Comparison of ENCODE assay signal across 8 cellular contexts in the genomic region with DNA sequence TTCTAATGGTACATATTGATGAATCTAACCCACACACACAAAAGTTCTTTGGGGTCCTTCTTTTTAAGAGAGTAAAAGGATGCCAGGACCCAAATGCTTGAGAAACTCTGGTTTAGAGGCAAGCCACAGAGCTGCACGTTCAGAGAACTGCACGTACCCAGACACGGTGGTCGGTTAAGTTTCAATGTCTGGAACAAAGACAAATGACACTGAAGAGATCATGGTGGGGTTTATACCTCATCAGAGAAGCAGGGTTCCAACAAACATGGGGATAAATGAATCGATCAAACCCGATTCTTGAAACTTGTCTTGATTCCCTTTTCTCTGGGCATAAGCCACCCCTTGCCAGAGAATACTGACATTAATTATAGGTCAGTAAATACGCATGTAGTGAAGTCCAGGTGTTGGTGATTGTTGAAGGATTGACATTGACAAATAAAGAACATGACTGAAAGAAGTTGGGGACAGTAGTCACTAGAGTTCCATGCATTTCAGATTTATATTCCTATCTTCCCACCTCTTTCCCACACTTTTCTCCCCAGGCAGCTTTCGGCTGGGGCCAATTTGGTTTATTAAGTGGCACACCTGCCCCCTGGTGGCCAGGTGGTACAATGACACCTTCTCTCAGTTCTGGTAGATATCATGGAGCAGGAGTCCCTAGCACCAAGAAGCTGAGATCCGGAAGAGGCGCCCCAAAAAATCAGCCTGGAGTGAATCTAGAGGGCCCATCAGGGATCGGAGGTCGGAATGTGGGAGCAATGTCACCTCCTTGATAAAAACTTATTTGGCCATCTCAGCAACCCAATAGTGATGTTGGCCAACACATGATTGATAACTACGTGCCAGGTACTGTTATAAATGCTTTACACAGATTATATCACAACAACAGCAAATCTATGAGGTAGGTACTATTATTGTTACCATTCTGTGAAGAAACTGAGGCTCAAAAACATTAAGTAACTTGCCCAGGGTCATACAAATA. TPM values are rescaled to one million over a fixed set of nuclear protein-coding genes. Genes with fewer than 3 reads are reported as not detected.
DNase-seq lines count a peak whose midpoint lies in the region; ATAC-seq and TF ChIP-seq lines count a peak whose summit lies in the region.

No MANE protein-coding gene starts in this region.

- TF ChIP-seq CTCF in Panc1 (IDR thresholded peaks at IDR 0.05): peak; percentile 90
- TF ChIP-seq CTCF in fibroblast of villous mesenchyme (IDR thresholded peaks at IDR 0.05; ENCODE audit: insufficient read depth, low read depth, low read length): peak; percentile 85

- DNase-seq in DMS153 treated with DMSO at 0.1 percent for 48 hours (lab: John Stamatoyannopoulos, UW; ENCODE audit: unreplicated experiment) (peak; percentile 63), HuH-7.5 (ENCODE audit: low spot score) (peak; percentile 93), Panc1 (ENCODE audit: low read depth, low spot score) (peak; percentile 59), fibroblast of villous mesenchyme (ENCODE audit: low read depth) (peak; percentile 79), nucleus accumbens (lab: John Stamatoyannopoulos, UW) (peak in 41 of 56 donors; percentile 5 to 79 (median 35))
- peak; percentile 45 for DNase-seq in activated effector memory CD4-positive, alpha-beta T cell treated with Interleukin-2 at 50 U/mL for 16 hours

- no peaks in the 10 kb centered on the region for H3K9me3 ChIP-seq in Panc1 (ENCODE audit: control insufficient read depth, insufficient read depth, low read depth, low read length)

- H3K4me3 ChIP-seq in Panc1 (ENCODE audit: low read depth in 2 of 2, low read length in 2 of 2): no peak overlapping the region
- no peak overlapping the region for H3K4me3 ChIP-seq in fibroblast of villous mesenchyme (ENCODE audit: low read depth, low read length)

- CTCF ChIA-PET in Panc1 (lab: Charles Lee): interaction anchor here (0.6 to 4.1 kb wide), 16 partner anchors 9 to 132 kb away, joined by 3 to 24 read pairs (median 6); a partner anchor contains a TSS

- intact Hi-C loops in Panc1 (cut with micrococcal nuclease; ENCODE audit: unreplicated experiment): loop anchor here (1.0 to 10.0 kb wide), 5 partner anchors 40 to 185 kb away; no protein-coding TSS in a partner anchor

- peak; percentile 84 for ATAC-seq in Panc1
- ATAC-seq in HG02571 (IDR thresholded peaks at IDR 0.05; ENCODE audit: unreplicated experiment): no peak
- ATAC-seq in HG03135 (IDR thresholded peaks at IDR 0.05; ENCODE audit: unreplicated experiment): no peak

- peaks cover 3% of the 10 kb centered on the region; the same call in 1 of the 2 replicates for H3K27me3 ChIP-seq in Panc1 (ENCODE audit: control insufficient read depth, insufficient read depth, low read length)

- in situ Hi-C loops in Panc1 (cut with HindIII; ENCODE audit: low pct_unique_long_range_greater_than_20kb, low sequenced_read_pairs): no loop called here

- BruUV-seq in Panc1 (replicated peaks; lab: Mats Ljungman, UMichigan): no TSS peak

- POLR2A ChIA-PET in Panc1 (lab: Charles Lee): no interaction called here

- no peaks in the 10 kb centered on the region for H3K36me3 ChIP-seq in Panc1 (ENCODE audit: control insufficient read depth, insufficient read depth, low read length)

- peak overlapping the region; percentile 52; the same call in 1 of the 2 replicates for H3K27ac ChIP-seq in Panc1 (ENCODE audit: low read length)

- no peaks in the 10 kb centered on the region for H3K4me1 ChIP-seq in Panc1 (ENCODE audit: control insufficient read depth, insufficient read depth, low read length)

RNA-seq across cellular contexts. Expression of a gene that starts 17.8 kb away (rescaled TPM):
- 84.2 TPM for total RNA-seq in Panc1 (2021; ENCODE audit: unreplicated experiment)
- polyA plus RNA-seq in Panc1 (2012; ENCODE audit: insufficient read length): 63.0 TPM
- total RNA-seq in fibroblast of villous mesenchyme: 39.9 and 47.9 TPM in 2 replicates

Comparison
In these comparisons a context has a peak if more than half of its experiments do, and no peak if none do; other contexts are left out.
1. DNase-seq: peak in every context shown above with its lines; median percentile 93 in HuH-7.5; 79 in fibroblast of villous mesenchyme; 63 in DMS153 treated with DMSO at 0.1 percent for 48 hours; 59 in Panc1; 45 in activated effector memory CD4-positive, alpha-beta T cell treated with Interleukin-2 at 50 U/mL for 16 hours; 35 in nucleus accumbens.